ENCODE assay signal across 8 cellular contexts in genomic region chr17:79970576-79971068, GRCh38.
DNase-seq lines count a peak whose midpoint lies in the region; ATAC-seq lines count a peak whose summit lies in the region.

No MANE protein-coding gene starts in this region.

- H3K9me3 Mint-ChIP-seq in stimulated activated memory B cell treated with anti-CD40 and anti-IgM and Interleukin-4, amounts not matched to agents 10 μg/mL and 1 μg/mL and 100 μg/mL, for 72 hours, result no peaks in the 10 kb centered on the region

- H3K4me1 Mint-ChIP-seq in stimulated activated memory B cell treated with anti-CD40 and anti-IgM and Interleukin-4, amounts not matched to agents 10 μg/mL and 1 μg/mL and 100 μg/mL, for 72 hours, result peaks cover 34% of the 10 kb centered on the region

- no peak overlapping the region for H3K27ac Mint-ChIP-seq in stimulated activated memory B cell treated with anti-CD40 and anti-IgM and Interleukin-4, amounts not matched to agents 10 μg/mL and 1 μg/mL and 100 μg/mL, for 72 hours

- DNase-seq in NCI-H1417 (lab: John Stamatoyannopoulos, UW) (peak in 2 of 3 experiments; percentile 20 to 36), NCI-H1417 treated with DMSO at 0.1 percent for 48 hours (lab: John Stamatoyannopoulos, UW) (no peak), MV-4-11 (lab: John Stamatoyannopoulos, UW) (peak; percentile 19), head of caudate nucleus (peak in 31 of 42 donors; percentile 3 to 89 (median 69))
- peak; percentile 20 for DNase-seq in activated CD4-positive, alpha-beta T cell treated with anti-CD3 and anti-CD28 coated beads for 48 hours

- no peaks in the 10 kb centered on the region for H3K36me3 Mint-ChIP-seq in stimulated activated memory B cell treated with anti-CD40 and anti-IgM and Interleukin-4, amounts not matched to agents 10 μg/mL and 1 μg/mL and 100 μg/mL, for 72 hours

- ATAC-seq in stimulated activated memory B cell treated with anti-CD40 and anti-IgM and Interleukin-4, amounts not matched to agents 10 μg/mL and 1 μg/mL and 100 μg/mL, for 72 hours, result peak; percentile 51
- ATAC-seq in GM21423 (IDR thresholded peaks at IDR 0.05; ENCODE audit: unreplicated experiment) (no peak), HG02610 (IDR thresholded peaks at IDR 0.05; ENCODE audit: unreplicated experiment) (no peak)

- H3K4me3 Mint-ChIP-seq in stimulated activated memory B cell treated with anti-CD40 and anti-IgM and Interleukin-4, amounts not matched to agents 10 μg/mL and 1 μg/mL and 100 μg/mL, for 72 hours, result no peak overlapping the region

- peaks cover 26% of the 10 kb centered on the region for H3K27me3 Mint-ChIP-seq in stimulated activated memory B cell treated with anti-CD40 and anti-IgM and Interleukin-4, amounts not matched to agents 10 μg/mL and 1 μg/mL and 100 μg/mL, for 72 hours

- intact Hi-C loops in head of caudate nucleus (cut with DNase I), result no loop called here
